In the genomic region with DNA sequence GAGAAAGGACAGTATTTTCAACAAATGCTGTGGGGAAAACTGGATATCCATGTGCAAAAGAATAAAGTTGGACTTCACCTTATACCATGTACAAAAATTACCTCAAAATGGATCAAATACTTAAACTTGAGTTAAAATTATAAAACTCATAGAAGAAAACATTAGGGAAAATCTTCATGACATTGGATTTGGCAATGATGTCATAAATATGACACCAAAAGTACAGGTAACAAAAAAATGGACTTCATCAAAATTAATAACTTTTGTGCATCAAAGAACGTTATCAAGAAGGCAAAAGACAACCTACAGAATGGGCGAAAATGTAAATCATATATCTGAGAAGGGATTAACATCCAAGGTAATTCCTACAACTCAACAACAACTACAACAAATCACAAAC, we compare ENCODE assay signal across 32 cellular contexts.
DNase-seq lines count a peak whose midpoint lies in the region; ATAC-seq, FAIRE-seq and TF ChIP-seq lines count a peak whose summit lies in the region.
"Had no signal": no experiment of that assay in that cellular context is flagged by ENCODE, and none has a peak within 500 bp of the region (broad histone marks: within the 10 kb centered on the region; RNA-seq: fewer than 3 reads in every experiment).

No MANE protein-coding gene starts in this region.

- ATAC-seq in HepG2 (no peak), right lobe of liver (no peak), GM18867 (IDR thresholded peaks at IDR 0.05; ENCODE audit: unreplicated experiment) (no peak)
- ATAC-seq: A549; CD8-positive, alpha-beta T cell had no signal

- intact Hi-C loops in HepG2 (cut with micrococcal nuclease; ENCODE audit: unreplicated experiment) (no loop called here), right lobe of liver (cut with DNase I) (no loop called here), sigmoid colon (cut with DNase I) (no loop called here)

- BruUV-seq in HepG2 (replicated peaks; lab: Mats Ljungman, UMichigan), result no TSS peak

- H3K36me3 ChIP-seq in HepG2 (replicated peaks in 1 of 2; ENCODE audit: control insufficient read depth in 1 of 2, insufficient read depth in 2 of 2, low read length in 2 of 2) (peaks cover under 1% of the 10 kb centered on the region in 2 experiments; a peak in 1 of 5 replicates), right lobe of liver (no peaks in the 10 kb centered on the region), HEK293 (ENCODE audit: control insufficient read depth in 2 of 2, insufficient read depth in 1 of 2, low read length in 2 of 2) (no peaks in the 10 kb centered on the region), sigmoid colon (peaks cover 0 to 3% (median under 1%) of the 10 kb centered on the region in 4 donors)

- WGBS in HepG2 (ENCODE audit: low lambda C conversion rate), result 81% methylated on average over 2 of the region's 2 CpGs
- WGBS in right lobe of liver (ENCODE audit: insufficient coverage, low coverage, low lambda C conversion rate, missing lambda C conversion rate), result 89% methylated on average over 2 of the region's 2 CpGs
- WGBS in sigmoid colon, 2 donors, result 95 to 98% methylated on average over 2 of the region's 2 CpGs

- H3K9me3 ChIP-seq in HepG2 (ENCODE audit: low read length), result peaks cover 7% of the 10 kb centered on the region; the same call in 1 of the 2 replicates
- no peaks in the 10 kb centered on the region for H3K9me3 ChIP-seq in right lobe of liver
- no peaks in the 10 kb centered on the region for H3K9me3 ChIP-seq in HEK293 (ENCODE audit: control insufficient read depth, insufficient read depth, low read depth, low read length)
- H3K9me3 ChIP-seq in sigmoid colon, result peaks cover 0 to 9% (median 1%) of the 10 kb centered on the region in 4 donors
- H3K9me3 ChIP-seq: A549, BE2C had no signal

- FAIRE-seq in HepG2 (lab: Jason Lieb, UNC), result no peak
- FAIRE-seq in D721Med (lab: Jason Lieb, UNC), result peak; percentile 29
- FAIRE-seq: A204.1, A549 had no signal

- H4K20me1 ChIP-seq in HepG2 (ENCODE audit: insufficient read depth, low read length), result no peaks in the 10 kb centered on the region
- H4K20me1 ChIP-seq: BLaER1; BLaER1 treated with 17β-estradiol and CSF1 and Interleukin-3, amounts not matched to agents 10 nM and 100 nM had no signal

- H3K4me1 ChIP-seq in HepG2 (ENCODE audit: insufficient read depth, low read length) (peaks cover 13% of the 10 kb centered on the region), right lobe of liver (no peaks in the 10 kb centered on the region), HEK293 (ENCODE audit: control insufficient read depth, insufficient read depth, low read length) (no peaks in the 10 kb centered on the region), sigmoid colon (no peaks in the 10 kb centered on the region)
- H3K4me1 ChIP-seq: A549 had no signal

- TF ChIP-seq CTCF in HepG2 (CRISPR knock-in tag; IDR thresholded peaks at IDR 0.05) (no peak), right lobe of liver (IDR thresholded peaks at IDR 0.05) (no peak), D721Med (IDR thresholded peaks at IDR 0.05; ENCODE audit: insufficient read depth, missing control alignments) (no peak), HEK293 (tag by site-specific recombination; IDR thresholded peaks at IDR 0.05) (no peak), sigmoid colon (IDR thresholded peaks at IDR 0.05) (no peak)

- no peak overlapping the region for H2AFZ ChIP-seq in HepG2 (ENCODE audit: low read length)

- H3K4me3 ChIP-seq in HepG2 (replicated peaks in 1 of 3; ENCODE audit: insufficient read depth in 1 of 3, low read depth in 2 of 3, low read length in 3 of 3) (no peak overlapping the region), right lobe of liver (no peak overlapping the region), HEK293 (ENCODE audit: low read depth, low read length) (no peak overlapping the region), sigmoid colon (no peak overlapping the region)
- H3K4me3 ChIP-seq: A549; BLaER1; BLaER1 treated with 17β-estradiol and CSF1 and Interleukin-3, amounts not matched to agents 10 nM and 100 nM had no signal

- TF ChIP-seq EP300 in HepG2 (IDR thresholded peaks at IDR 0.05; ENCODE audit: low read depth in 2 of 2, low read length in 2 of 2), result no peak
- no peak for TF ChIP-seq EP300 in HepG2 (CRISPR knock-in tag; IDR thresholded peaks at IDR 0.05; ENCODE audit: borderline replicate concordance)
- no peak for TF ChIP-seq EP300 in sigmoid colon (IDR thresholded peaks at IDR 0.05)

- H3K9ac ChIP-seq in HepG2 (ENCODE audit: insufficient read depth, low read depth, low read length), result no peak overlapping the region
- H3K9ac ChIP-seq: BLaER1; BLaER1 treated with 17β-estradiol and CSF1 and Interleukin-3, amounts not matched to agents 10 nM and 100 nM had no signal

- TF ChIP-seq POLR2A in HepG2 (IDR thresholded peaks at IDR 0.05; ENCODE audit: insufficient read depth in 1 of 2, low read depth in 2 of 2, low read length in 2 of 2) (no peak), right lobe of liver (IDR thresholded peaks at IDR 0.05) (no peak), sigmoid colon (IDR thresholded peaks at IDR 0.05) (no peak)

- no peak overlapping the region for H3K4me2 ChIP-seq in HepG2 (ENCODE audit: low read depth, low read length)
- H3K4me2 ChIP-seq: A549; BLaER1; BLaER1 treated with 17β-estradiol and CSF1 and Interleukin-3, amounts not matched to agents 10 nM and 100 nM had no signal

- H3K27me3 ChIP-seq in HepG2 (ENCODE audit: control insufficient read depth in 1 of 2, insufficient read depth in 2 of 2, low read length in 2 of 2), result no peaks in the 10 kb centered on the region
- no peaks in the 10 kb centered on the region for H3K27me3 ChIP-seq in right lobe of liver
- H3K27me3 ChIP-seq in sigmoid colon, result no peaks in the 10 kb centered on the region
- H3K27me3 ChIP-seq: BE2C; BLaER1; BLaER1 treated with 17β-estradiol and CSF1 and Interleukin-3, amounts not matched to agents 10 nM and 100 nM had no signal

- H3K27ac ChIP-seq in HepG2 (ENCODE audit: extremely low read length, insufficient read depth, low read length), result no peak overlapping the region
- no peak overlapping the region for H3K27ac ChIP-seq in right lobe of liver
- no peak overlapping the region for H3K27ac ChIP-seq in HEK293 (ENCODE audit: extremely low read depth, low read depth, low read length)
- H3K27ac ChIP-seq in sigmoid colon, result no peak overlapping the region
- H3K27ac ChIP-seq: 22Rv1; A549; BLaER1; BLaER1 treated with 17β-estradiol and CSF1 and Interleukin-3, amounts not matched to agents 10 nM and 100 nM; C4-2B had no signal

- POLR2A ChIA-PET in HepG2 (lab: Yijun Ruan, JAX) (no interaction called here), HEK293 (lab: Yijun Ruan, JAX) (no interaction called here)

- no peaks in the 10 kb centered on the region for H3K79me2 ChIP-seq in HepG2 (ENCODE audit: insufficient read depth, low read length)

- TF ChIP-seq RAD21 in HepG2 (CRISPR knock-in tag; IDR thresholded peaks at IDR 0.05), result no peak

- CTCF ChIA-PET in HepG2 (lab: Yijun Ruan, JAX; ENCODE audit: low intra/inter-chr PET ratio, low total read pairs), result no interaction called here
- CTCF ChIA-PET in HEK293 (lab: Yijun Ruan, JAX), result interaction anchor here (0.5 kb wide), 1 partner anchor 25 kb away, joined by 3 read pairs; no protein-coding TSS in a partner anchor

- no peak for DNase-seq in HepG2 (ENCODE audit: low spot score)
- DNase-seq in right lobe of liver, result no peak
- no peak for DNase-seq in D721Med (ENCODE audit: insufficient read length, low spot score)
- DNase-seq in sigmoid colon, result no peak
- DNase-seq: 8988T; ACHN; AML-193; BE2C; C1 segment of cervical spinal cord; Caco-2; Calu3; CD4-positive, alpha-beta memory T cell; CD4-positive, alpha-beta T cell; CD4-positive, CD25-positive, alpha-beta regulatory T cell; CD8-positive, alpha-beta memory T cell; CD8-positive, alpha-beta T cell; COR-L47; DMS 273 treated with DMSO at 0.1 percent for 48 hours; DMS153; DMS53; DMS79; DMS79 treated with DMSO at 0.1 percent for 48 hours; DND-41; EL had no signal

- in situ Hi-C loops in HepG2 (cut with HindIII; ENCODE audit: extremely low pct_ligation_motif_present, low pct_unique_long_range_greater_than_20kb), result no loop called here

TF ChIP-seq in HepG2, 621 proteins besides CTCF, POLR2A, EP300 and RAD21:
- TF ChIP-seq CREB1 (IDR thresholded peaks at IDR 0.05), result peak; percentile 52; the same call in 1 of the 2 replicates
- TF ChIP-seq CREB1 (CRISPR knock-in tag; IDR thresholded peaks at IDR 0.05), result no peak
- peak; percentile 92 for TF ChIP-seq ATF7 (IDR thresholded peaks at IDR 0.05)
- TF ChIP-seq ATF7 (CRISPR knock-in tag; IDR thresholded peaks at IDR 0.05), result no peak
- no peak for TF ChIP-seq BORCS8-MEF2B (CRISPR knock-in tag; IDR thresholded peaks at IDR 0.05)
- TF ChIP-seq ZNF788 (CRISPR knock-in tag; IDR thresholded peaks at IDR 0.05; ENCODE audit: borderline replicate concordance), result no peak

TF ChIP-seq in HEK293, 187 proteins besides CTCF, POLR2A, EP300 and RAD21:
- TF ChIP-seq, protein P1, sequence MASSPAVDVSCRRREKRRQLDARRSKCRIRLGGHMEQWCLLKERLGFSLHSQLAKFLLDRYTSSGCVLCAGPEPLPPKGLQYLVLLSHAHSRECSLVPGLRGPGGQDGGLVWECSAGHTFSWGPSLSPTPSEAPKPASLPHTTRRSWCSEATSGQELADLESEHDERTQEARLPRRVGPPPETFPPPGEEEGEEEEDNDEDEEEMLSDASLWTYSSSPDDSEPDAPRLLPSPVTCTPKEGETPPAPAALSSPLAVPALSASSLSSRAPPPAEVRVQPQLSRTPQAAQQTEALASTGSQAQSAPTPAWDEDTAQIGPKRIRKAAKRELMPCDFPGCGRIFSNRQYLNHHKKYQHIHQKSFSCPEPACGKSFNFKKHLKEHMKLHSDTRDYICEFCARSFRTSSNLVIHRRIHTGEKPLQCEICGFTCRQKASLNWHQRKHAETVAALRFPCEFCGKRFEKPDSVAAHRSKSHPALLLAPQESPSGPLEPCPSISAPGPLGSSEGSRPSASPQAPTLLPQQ (tag by site-specific recombination; IDR thresholded peaks at IDR 0.05), result no peak
- TF ChIP-seq, protein P2, sequence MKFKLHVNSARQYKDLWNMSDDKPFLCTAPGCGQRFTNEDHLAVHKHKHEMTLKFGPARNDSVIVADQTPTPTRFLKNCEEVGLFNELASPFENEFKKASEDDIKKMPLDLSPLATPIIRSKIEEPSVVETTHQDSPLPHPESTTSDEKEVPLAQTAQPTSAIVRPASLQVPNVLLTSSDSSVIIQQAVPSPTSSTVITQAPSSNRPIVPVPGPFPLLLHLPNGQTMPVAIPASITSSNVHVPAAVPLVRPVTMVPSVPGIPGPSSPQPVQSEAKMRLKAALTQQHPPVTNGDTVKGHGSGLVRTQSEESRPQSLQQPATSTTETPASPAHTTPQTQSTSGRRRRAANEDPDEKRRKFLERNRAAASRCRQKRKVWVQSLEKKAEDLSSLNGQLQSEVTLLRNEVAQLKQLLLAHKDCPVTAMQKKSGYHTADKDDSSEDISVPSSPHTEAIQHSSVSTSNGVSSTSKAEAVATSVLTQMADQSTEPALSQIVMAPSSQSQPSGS (tag by site-specific recombination; IDR thresholded peaks at IDR 0.05; ENCODE audit: low read depth), result peak; percentile 62; the same call in 1 of the 2 replicates
- TF ChIP-seq ZNF157 (tag by site-specific recombination; IDR thresholded peaks at IDR 0.05), result no peak
